In genomic region chr3:143832433-143832832, GRCh38 we compare ENCODE assay signal across 9 cellular contexts.
DNase-seq lines count a peak whose midpoint lies in the region; ATAC-seq and TF ChIP-seq lines count a peak whose summit lies in the region.
"Had no signal": no experiment of that assay in that cellular context is flagged by ENCODE, and none has a peak within 500 bp of the region (broad histone marks: within the 10 kb centered on the region; RNA-seq: fewer than 3 reads in every experiment).

No MANE protein-coding gene starts in this region.

- peak; percentile 48 for ATAC-seq in GM19452 (IDR thresholded peaks at IDR 0.05; ENCODE audit: unreplicated experiment)
- peak; percentile 28 for ATAC-seq in HG03060 (IDR thresholded peaks at IDR 0.05; ENCODE audit: low read depth, unreplicated experiment)

- no peak for TF ChIP-seq CTCF in GM12865 (IDR thresholded peaks at IDR 0.05; ENCODE audit: insufficient read depth, low read depth, low read length, missing control alignments)

- DNase-seq in GM12865 (ENCODE audit: low read depth) (peak; percentile 79), astrocyte of the hippocampus (ENCODE audit: low read depth, low spot score) (peak; percentile 17), NAMALWA (ENCODE audit: low spot score) (no peak), NCI-H1436 treated with DMSO at 0.1 percent for 48 hours (lab: John Stamatoyannopoulos, UW) (no peak), NCI-H524 treated with DMSO at 0.1 percent for 48 hours (lab: John Stamatoyannopoulos, UW) (no peak)
- no peak for DNase-seq in stimulated activated naive CD4-positive, alpha-beta T cell (lab: John Stamatoyannopoulos, UW)
- DNase-seq: effector CD4-positive, alpha-beta T cell had no signal

- H3K4me3 ChIP-seq in GM12865 (ENCODE audit: low read depth, low read length), result peak overlapping the region; percentile 47

Comparison
In these comparisons a context has a peak if more than half of its experiments do, and no peak if none do; other contexts are left out.
1. DNase-seq: peak in GM12865 (single experiment) and astrocyte of the hippocampus (single experiment); none in NAMALWA (single experiment), NCI-H1436 treated with DMSO at 0.1 percent for 48 hours (single experiment), NCI-H524 treated with DMSO at 0.1 percent for 48 hours (single experiment) and stimulated activated naive CD4-positive, alpha-beta T cell (0 of 6).